ENCODE assay signal across 8 cellular contexts in genomic region chr19:5718579-5719273, GRCh38. TPM values are rescaled to one million over a fixed set of nuclear protein-coding genes. Genes with fewer than 3 reads are reported as not detected.
DNase-seq lines count a peak whose midpoint lies in the region.

No MANE protein-coding gene starts in this region.

- DNase-seq in NCI-H1436 (lab: John Stamatoyannopoulos, UW) (peak; percentile 8), NCI-H1436 treated with DMSO at 0.1 percent for 48 hours (lab: John Stamatoyannopoulos, UW) (no peak), NCI-H460 (ENCODE audit: extremely low read depth, low read depth) (peak; percentile 84), epidermal melanocyte (ENCODE audit: insufficient read length, low spot score) (no peak), pons (ENCODE audit: low spot score) (no peak)
- peak; percentile 71 for DNase-seq in activated naive CD4-positive, alpha-beta T cell treated with anti-CD3 and anti-CD28 coated beads, Interleukin-2, amount 50 U/mL, for 16 hours
- DNase-seq in stimulated activated CD4-positive, alpha-beta T cell treated with anti-CD3 and anti-CD28 coated beads, TNF-alpha, amount 100 ng/mL, for 24 hours (ENCODE audit: low read depth in 3 of 3) = peak in 2 of 3 experiments; percentile 58

- peak overlapping the region; percentile 98 for H3K4me3 ChIP-seq in iPS-18c (ENCODE audit: insufficient read depth, low read depth, low read length)

- no peaks in the 10 kb centered on the region for H3K9me3 ChIP-seq in iPS-18c (ENCODE audit: control insufficient read depth, insufficient read depth, low read length)

RNA-seq across cellular contexts. Expression of gene LONP1, which starts 1.2 kb away (rescaled TPM):
- 134 and 151 TPM in 2 replicates for total RNA-seq in NCI-H460 (2014; rRNA removed; shearing (Covaris generic))
- 221 TPM in 2 replicates for polyA plus RNA-seq in NCI-H460 (2014; cell fraction: nucleus; rRNA removed)

RNA-seq across cellular contexts. Expression of gene CATSPERD, which starts 1.7 kb away (rescaled TPM):
- not detected in 2 replicates for total RNA-seq in NCI-H460 (2014; rRNA removed; shearing (Covaris generic))
- not detected in 2 replicates for polyA plus RNA-seq in NCI-H460 (2014; cell fraction: nucleus; rRNA removed)

RNA-seq across cellular contexts. Expression of gene RPL36, which starts 28.6 kb away (rescaled TPM):
- 867 and 1,017 TPM in 2 replicates for total RNA-seq in NCI-H460 (2014; rRNA removed; shearing (Covaris generic))
- polyA plus RNA-seq in NCI-H460 (2014; cell fraction: nucleus; rRNA removed) = 597 and 906 TPM in 2 replicates

RNA-seq across cellular contexts. Expression of gene HSD11B1L, which starts 37.9 kb away (rescaled TPM):
- 2.3 and 3.5 TPM in 2 replicates for total RNA-seq in NCI-H460 (2014; rRNA removed; shearing (Covaris generic))
- polyA plus RNA-seq in NCI-H460 (2014; cell fraction: nucleus; rRNA removed) = 5.4 and 6.8 TPM in 2 replicates

RNA-seq across cellular contexts. Expression of gene MICOS13, which starts 38.4 kb away (rescaled TPM):
- 31.4 and 35.8 TPM in 2 replicates for total RNA-seq in NCI-H460 (2014; rRNA removed; shearing (Covaris generic))
- polyA plus RNA-seq in NCI-H460 (2014; cell fraction: nucleus; rRNA removed) = 32.2 and 43.2 TPM in 2 replicates

Comparison
In these comparisons a context has a peak if more than half of its experiments do, and no peak if none do; other contexts are left out.
1. DNase-seq: peak in NCI-H1436 (single experiment), NCI-H460 (single experiment), activated naive CD4-positive, alpha-beta T cell treated with anti-CD3 and anti-CD28 coated beads, Interleukin-2, amount 50 U/mL, for 16 hours (single experiment) and stimulated activated CD4-positive, alpha-beta T cell treated with anti-CD3 and anti-CD28 coated beads, TNF-alpha, amount 100 ng/mL, for 24 hours (2 of 3); none in NCI-H1436 treated with DMSO at 0.1 percent for 48 hours (single experiment), epidermal melanocyte (single experiment) and pons (single experiment).